ENCODE assay signal across 1 cellular context in the genomic region with DNA sequence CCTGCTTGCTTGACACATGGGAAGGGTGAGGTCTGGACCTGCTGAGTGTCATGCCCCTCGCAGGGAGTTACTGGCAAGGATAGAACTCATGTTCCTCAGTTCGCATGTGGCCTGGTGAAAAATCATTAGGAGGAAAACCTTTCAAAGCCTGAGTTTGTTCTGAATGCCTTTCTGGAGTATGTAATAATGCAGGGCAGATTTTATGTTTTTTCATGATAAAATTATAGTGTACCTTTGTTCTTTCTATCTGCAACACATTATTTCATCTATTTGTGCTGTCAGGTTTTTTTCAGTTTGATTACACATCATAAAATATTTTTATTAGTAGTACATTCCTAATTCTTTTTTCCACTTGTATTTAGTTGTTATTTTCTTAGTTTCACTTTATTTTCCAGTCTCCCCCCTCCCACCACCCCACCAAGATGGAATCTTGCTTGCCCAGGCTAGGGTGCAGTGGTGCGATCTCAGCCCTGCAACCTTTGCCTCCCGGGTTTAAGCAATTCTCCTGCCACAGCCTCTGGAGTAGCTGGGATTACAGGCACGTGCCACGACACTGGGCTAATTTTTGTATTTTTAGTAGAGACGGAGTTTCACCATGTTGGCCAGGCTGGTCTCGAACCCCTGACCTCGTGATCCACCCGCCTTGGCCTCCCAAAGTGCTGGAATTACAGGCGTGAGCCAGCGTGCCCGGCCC.
TF ChIP-seq lines count a peak whose summit lies in the region.

No MANE protein-coding gene starts in this region.

TF ChIP-seq in HepG2, 621 proteins besides CTCF, POLR2A, EP300 and RAD21:
- TF ChIP-seq, protein P1, sequence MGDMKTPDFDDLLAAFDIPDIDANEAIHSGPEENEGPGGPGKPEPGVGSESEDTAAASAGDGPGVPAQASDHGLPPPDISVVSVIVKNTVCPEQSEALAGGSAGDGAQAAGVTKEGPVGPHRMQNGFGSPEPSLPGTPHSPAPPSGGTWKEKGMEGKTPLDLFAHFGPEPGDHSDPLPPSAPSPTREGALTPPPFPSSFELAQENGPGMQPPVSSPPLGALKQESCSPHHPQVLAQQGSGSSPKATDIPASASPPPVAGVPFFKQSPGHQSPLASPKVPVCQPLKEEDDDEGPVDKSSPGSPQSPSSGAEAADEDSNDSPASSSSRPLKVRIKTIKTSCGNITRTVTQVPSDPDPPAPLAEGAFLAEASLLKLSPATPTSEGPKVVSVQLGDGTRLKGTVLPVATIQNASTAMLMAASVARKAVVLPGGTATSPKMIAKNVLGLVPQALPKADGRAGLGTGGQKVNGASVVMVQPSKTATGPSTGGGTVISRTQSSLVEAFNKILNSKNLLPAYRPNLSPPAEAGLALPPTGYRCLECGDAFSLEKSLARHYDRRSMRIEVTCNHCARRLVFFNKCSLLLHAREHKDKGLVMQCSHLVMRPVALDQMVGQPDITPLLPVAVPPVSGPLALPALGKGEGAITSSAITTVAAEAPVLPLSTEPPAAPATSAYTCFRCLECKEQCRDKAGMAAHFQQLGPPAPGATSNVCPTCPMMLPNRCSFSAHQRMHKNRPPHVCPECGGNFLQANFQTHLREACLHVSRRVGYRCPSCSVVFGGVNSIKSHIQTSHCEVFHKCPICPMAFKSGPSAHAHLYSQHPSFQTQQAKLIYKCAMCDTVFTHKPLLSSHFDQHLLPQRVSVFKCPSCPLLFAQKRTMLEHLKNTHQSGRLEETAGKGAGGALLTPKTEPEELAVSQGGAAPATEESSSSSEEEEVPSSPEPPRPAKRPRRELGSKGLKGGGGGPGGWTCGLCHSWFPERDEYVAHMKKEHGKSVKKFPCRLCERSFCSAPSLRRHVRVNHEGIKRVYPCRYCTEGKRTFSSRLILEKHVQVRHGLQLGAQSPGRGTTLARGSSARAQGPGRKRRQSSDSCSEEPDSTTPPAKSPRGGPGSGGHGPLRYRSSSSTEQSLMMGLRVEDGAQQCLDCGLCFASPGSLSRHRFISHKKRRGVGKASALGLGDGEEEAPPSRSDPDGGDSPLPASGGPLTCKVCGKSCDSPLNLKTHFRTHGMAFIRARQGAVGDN (CRISPR knock-in tag; IDR thresholded peaks at IDR 0.05): peak; percentile 14; the same call in 1 of the 2 replicates
- no peak for TF ChIP-seq ZNF563 (CRISPR knock-in tag; IDR thresholded peaks at IDR 0.05)
